In the genomic region with DNA sequence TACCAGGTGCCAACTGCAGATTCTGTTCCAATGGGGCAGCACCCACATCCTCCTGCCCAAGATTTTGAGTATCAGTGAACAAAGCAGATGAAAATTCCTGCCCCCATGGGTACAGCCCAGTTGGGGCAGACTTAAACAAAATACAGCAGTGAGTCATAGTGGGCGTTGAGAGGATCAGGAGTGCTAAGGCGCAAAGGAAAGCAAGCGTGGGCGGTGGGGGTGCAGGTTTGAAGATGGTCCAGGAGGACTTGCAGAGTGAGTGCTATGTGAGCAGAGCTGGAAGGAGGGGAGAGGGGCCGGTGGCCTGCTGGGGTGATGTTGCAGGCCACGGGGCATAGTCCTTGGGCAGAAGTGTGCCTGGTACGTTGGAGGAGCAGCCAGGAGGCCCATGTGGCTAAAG, we compare ENCODE assay signal across 19 cellular contexts. TPM values are rescaled to one million over a fixed set of nuclear protein-coding genes. Genes with fewer than 3 reads are reported as not detected.
DNase-seq lines count a peak whose midpoint lies in the region; ATAC-seq and TF ChIP-seq lines count a peak whose summit lies in the region.
"Had no signal": no experiment of that assay in that cellular context is flagged by ENCODE, and none has a peak within 500 bp of the region (broad histone marks: within the 10 kb centered on the region; RNA-seq: fewer than 3 reads in every experiment).

No MANE protein-coding gene starts in this region.

- DNase-seq in HCEC 1CT (peak; percentile 76), adipocyte (ENCODE audit: low read depth) (peak; percentile 35), fibroblast of the aortic adventitia (ENCODE audit: low read depth) (peak; percentile 64), stomach (peak; percentile 9), UCSD-AML1 (lab: John Stamatoyannopoulos, UW; ENCODE audit: unreplicated experiment) (no peak), NCI-H524 treated with DMSO at 0.1 percent for 48 hours (lab: John Stamatoyannopoulos, UW) (no peak)
- DNase-seq: activated CD4-positive, CD25-positive, alpha-beta regulatory T cell treated with anti-CD3 and anti-CD28 coated beads, Interleukin-2, amount 50 U/mL, for 72 hours; DMS79 treated with DMSO at 0.1 percent for 48 hours; heart left ventricle; NCI-H1417; SIG-M5; stimulated activated CD4-positive, alpha-beta T cell treated with anti-CD3 and anti-CD28 coated beads, Interleukin-4, amount 100 ng/mL, for 24 hours; T-helper 2 cell had no signal

- H3K4me1 ChIP-seq in adipocyte (ENCODE audit: control insufficient read depth, insufficient read depth, low read length) (peaks cover 15% of the 10 kb centered on the region), stomach (peaks cover 0 to 11% (median 0%) of the 10 kb centered on the region in 4 donors), gastroesophageal sphincter (peaks cover 0 to 8% (median 0%) of the 10 kb centered on the region in 3 donors)
- H3K4me1 ChIP-seq: HAP-1, heart left ventricle, neural progenitor cell had no signal

- H3K27ac ChIP-seq in stomach = no peak overlapping the region
- H3K27ac ChIP-seq in gastroesophageal sphincter = no peak overlapping the region
- H3K27ac ChIP-seq: C4-2B, heart left ventricle, neural progenitor cell, thoracic aorta had no signal

- H3K27me3 ChIP-seq in adipocyte (replicated peaks; ENCODE audit: control insufficient read depth, insufficient read depth, low read length) (no peaks in the 10 kb centered on the region), stomach (no peaks in the 10 kb centered on the region), gastroesophageal sphincter (no peaks in the 10 kb centered on the region)
- H3K27me3 ChIP-seq: heart left ventricle, neural progenitor cell had no signal

- TF ChIP-seq EP300 in stomach (IDR thresholded peaks at IDR 0.05) (no peak), gastroesophageal sphincter (IDR thresholded peaks at IDR 0.05) (no peak)

- no peak for ATAC-seq in gastroesophageal sphincter
- ATAC-seq: heart left ventricle, sciatic nerve had no signal

- intact Hi-C loops in stomach (cut with DNase I; ENCODE audit: low total_unique reads) = no loop called here

- no peak for TF ChIP-seq CTCF in fibroblast of the aortic adventitia (IDR thresholded peaks at IDR 0.05; ENCODE audit: insufficient read depth, low read length)
- no peak for TF ChIP-seq CTCF in stomach (IDR thresholded peaks at IDR 0.05)
- TF ChIP-seq CTCF in gastroesophageal sphincter (IDR thresholded peaks at IDR 0.05) = no peak

- H3K4me3 ChIP-seq in adipocyte (ENCODE audit: low read length) (no peak overlapping the region), fibroblast of the aortic adventitia (ENCODE audit: low read depth, low read length) (no peak overlapping the region), stomach (no peak overlapping the region), gastroesophageal sphincter (no peak overlapping the region)
- H3K4me3 ChIP-seq: HAP-1, heart left ventricle, neural progenitor cell, thoracic aorta had no signal

- H3K9ac ChIP-seq in adipocyte (ENCODE audit: low read length) = no peak overlapping the region
- H3K9ac ChIP-seq: neural progenitor cell had no signal

- TF ChIP-seq POLR2A in stomach (IDR thresholded peaks at IDR 0.05) = no peak
- TF ChIP-seq POLR2A in gastroesophageal sphincter (IDR thresholded peaks at IDR 0.05) = no peak

- 82 to 91% (median 87%) methylated on average over 7 of the region's 7 CpGs for WGBS in stomach, 5 donors
- WGBS in gastroesophageal sphincter (ENCODE audit: low coverage in 1 of 2), 2 donors = 70 to 78% methylated on average over 4 to 7 of the region's 7 CpGs

- peaks cover 12% of the 10 kb centered on the region for H3K36me3 ChIP-seq in adipocyte (ENCODE audit: control insufficient read depth, insufficient read depth, low read length, severe bottlenecking)
- peaks cover 0 to 69% (median 55%) of the 10 kb centered on the region in 4 donors for H3K36me3 ChIP-seq in stomach
- peaks cover 0 to 47% of the 10 kb centered on the region in 2 donors for H3K36me3 ChIP-seq in gastroesophageal sphincter
- H3K36me3 ChIP-seq: neural progenitor cell, thoracic aorta had no signal

- H3K9me3 ChIP-seq in adipocyte (ENCODE audit: control insufficient read depth, low read length) = peaks cover 11% of the 10 kb centered on the region
- H3K9me3 ChIP-seq in stomach = peaks cover 0 to 6% (median 2%) of the 10 kb centered on the region in 4 donors
- H3K9me3 ChIP-seq in gastroesophageal sphincter = peaks cover 0 to 16% (median 0%) of the 10 kb centered on the region in 3 donors
- H3K9me3 ChIP-seq: HAP-1, thoracic aorta had no signal

RNA-seq across cellular contexts. Expression of gene STEAP3, which starts 24.7 kb away (rescaled TPM):
- total RNA-seq in fibroblast of the aortic adventitia (ENCODE audit: low replicate concordance) (7.0 and 50.9 TPM in 2 replicates), stomach (10 to 100 TPM in 3 of 5 donors, 1 to 10 TPM in 2; 5.3 to 56.7 (median 37.4) TPM), gastroesophageal sphincter (10 to 100 TPM in 1 of 4 donors, 1 to 10 TPM in 3; 2.0 to 10.6 (median 4.6) TPM)
- polyA plus RNA-seq in stomach = 10 to 100 TPM in 2 of 3 donors, 1 to 10 TPM in 1; 2.9 to 12.8 (median 12.5) TPM

Comparison
In these comparisons a context has a peak if more than half of its experiments do, and no peak if none do; other contexts are left out.
1. DNase-seq: peak in HCEC 1CT (single experiment), adipocyte (single experiment), fibroblast of the aortic adventitia (single experiment) and stomach (single experiment); none in UCSD-AML1 (single experiment) and NCI-H524 treated with DMSO at 0.1 percent for 48 hours (single experiment).